In the genomic region with DNA sequence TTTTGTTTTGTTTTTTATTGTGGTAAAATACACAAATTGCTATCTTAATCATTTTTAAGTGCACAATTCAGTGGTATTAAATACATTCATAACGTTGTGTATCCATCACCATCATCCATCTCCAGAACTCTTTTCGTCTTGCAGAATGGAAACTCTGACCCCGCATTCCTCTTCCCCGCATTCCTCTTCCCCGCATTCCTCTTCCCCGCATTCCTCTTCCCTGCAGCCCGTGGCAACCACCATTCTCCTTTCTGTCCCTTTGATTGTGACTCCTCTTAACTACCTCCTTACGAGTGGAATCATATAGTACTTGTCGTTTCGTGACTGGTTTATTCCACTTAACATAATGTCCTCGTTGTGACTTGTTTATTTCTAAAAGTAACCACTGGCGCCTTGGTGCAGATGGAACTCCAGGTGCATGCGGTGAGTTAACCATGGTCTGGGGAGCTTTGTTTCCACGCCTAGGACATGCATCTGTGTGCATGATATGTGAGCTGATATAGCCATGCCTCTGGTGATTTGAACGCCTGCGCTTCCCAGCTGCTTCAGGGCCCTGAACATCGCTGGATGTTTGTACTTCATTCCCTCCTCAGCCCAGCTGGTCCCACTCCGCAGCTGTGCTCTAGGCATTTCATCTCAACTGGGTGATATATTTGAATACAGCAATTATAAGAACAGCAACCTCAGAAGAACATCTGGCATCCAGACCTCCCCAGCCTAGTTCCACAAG, we compare ENCODE assay signal across 11 cellular contexts. TPM values are rescaled to one million over a fixed set of nuclear protein-coding genes. Genes with fewer than 3 reads are reported as not detected.
DNase-seq lines count a peak whose midpoint lies in the region; ATAC-seq and TF ChIP-seq lines count a peak whose summit lies in the region.
"Not testable (repeated sequence)": the region's sequence is repeated elsewhere in the genome, so short reads cannot be mapped to it uniquely, and the experiment has no call there.
"Had no signal": no experiment of that assay in that cellular context is flagged by ENCODE, and none has a peak within 500 bp of the region (broad histone marks: within the 10 kb centered on the region; RNA-seq: fewer than 3 reads in every experiment).

No MANE protein-coding gene starts in this region.

- H3K23me2 ChIP-seq in H9 (ENCODE audit: insufficient read length, low read depth, low read length, poor library complexity, severe bottlenecking): not testable (repeated sequence)

- not testable (repeated sequence) for H3K4me3 ChIP-seq in tibial artery

- not testable (repeated sequence) for H3K27ac ChIP-seq in H9 (ENCODE audit: insufficient read length, low read depth, low read length)
- H3K27ac ChIP-seq in tibial artery: peak overlapping the region; percentile 61 to 97

- H3K27ac Mint-ChIP-seq in H9 (peak overlapping the region; percentile 45 to 93 (median 68); a peak in 6 of 7 replicates), nephron progenitor cell (peak overlapping the region; percentile 23)

- peak; percentile 15 for DNase-seq in DMS79 (lab: John Stamatoyannopoulos, UW)
- DNase-seq in H9: peak; percentile 55
- DNase-seq in ecto neural progenitor cell (ENCODE audit: low spot score): peak; percentile 73
- not testable (repeated sequence) for DNase-seq in Right ventricle myocardium superior, left colon
- DNase-seq in nephron progenitor cell: peak; percentile 41
- DNase-seq in tibial artery: peak in 1 of 2 donors; percentile 12

- not testable (repeated sequence) for H3K9ac ChIP-seq in H9 (ENCODE audit: extremely low read depth, insufficient read length, low read length)

- H3K14ac ChIP-seq in H9 (ENCODE audit: insufficient read depth, low read length): not testable (repeated sequence)

- H2AFZ ChIP-seq in H9 (ENCODE audit: low read length): not testable (repeated sequence)

- not testable (repeated sequence) for H3K9me3 ChIP-seq in H9 (ENCODE audit: control insufficient read depth, low read depth, low read length); tibial artery

- H4K91ac ChIP-seq in H9 (ENCODE audit: insufficient read length, low read depth, low read length): not testable (repeated sequence)

- not testable (repeated sequence) for H3K27me3 Mint-ChIP-seq in H9 (ENCODE audit: low read depth); nephron progenitor cell (ENCODE audit: low read depth, poor library complexity)

- peak overlapping the region; percentile 87 for H3K18ac ChIP-seq in H9 (ENCODE audit: insufficient read length, low read depth, low read length)

- not testable (repeated sequence) for H3K4me2 ChIP-seq in H9 (ENCODE audit: insufficient read depth, insufficient read length, low read length)

- WGBS in H9 (ENCODE audit: extremely low coverage, insufficient read length, low lambda C conversion rate): no CpG with 5 or more reads among the region's 18 CpGs

- H2BK15ac ChIP-seq in H9 (ENCODE audit: low read depth, low read length): not testable (repeated sequence)

- intact Hi-C loops in Right ventricle myocardium superior (cut with DNase I); left colon (cut with DNase I, micrococcal nuclease); tibial artery (cut with DNase I; ENCODE audit: low total_unique reads): not testable (repeated sequence)

- H2BK5ac ChIP-seq in H9 (ENCODE audit: insufficient read length, low read length): not testable (repeated sequence)

- H3T11ph ChIP-seq in H9 (ENCODE audit: low read length): peak overlapping the region; percentile 13

- H3K56ac ChIP-seq in H9 (ENCODE audit: insufficient read length, low read depth, low read length): not testable (repeated sequence)

- not testable (repeated sequence) for H3K79me2 ChIP-seq in H9 (ENCODE audit: insufficient read depth, low read length)

- not testable (repeated sequence) for H4K5ac ChIP-seq in H9 (ENCODE audit: insufficient read length, low read depth, low read length)

- peak; percentile 38; the same call in 1 of the 3 replicates for ATAC-seq in SK-N-SH treated with all-trans-retinoic acid at 6 μM for 48 hours
- ATAC-seq in Right ventricle myocardium superior (ENCODE audit: poor library complexity): peak; percentile 24
- peak; percentile 21 for ATAC-seq in left colon

- not testable (repeated sequence) for H2BK20ac ChIP-seq in H9 (ENCODE audit: low read depth, low read length, poor library complexity, severe bottlenecking)

- not testable (repeated sequence) for H4K20me1 ChIP-seq in H9 (ENCODE audit: control insufficient read depth, insufficient read depth, insufficient read length)

- not testable (repeated sequence) for H2AK5ac ChIP-seq in H9 (ENCODE audit: insufficient read length, low read length)

- H3K4me1 Mint-ChIP-seq in H9 (peaks cover 14% of the 10 kb centered on the region in 2 experiments), nephron progenitor cell (peaks cover 30% of the 10 kb centered on the region)

- not testable (repeated sequence) for H3K4me1 ChIP-seq in H9 (ENCODE audit: insufficient read depth, low read length)
- H3K4me1 ChIP-seq in tibial artery: peaks cover 0 to 29% (median 15%) of the 10 kb centered on the region in 4 donors

- H3K27me3 ChIP-seq in H9 (ENCODE audit: insufficient read depth, low read length); tibial artery: not testable (repeated sequence)

- TF ChIP-seq CTCF in H9 (conservative IDR thresholded peaks at IDR 0.05); nephron progenitor cell (IDR thresholded peaks at IDR 0.05); tibial artery (IDR thresholded peaks at IDR 0.05): not testable (repeated sequence)

- peak overlapping the region in 1 of 2 experiments; percentile 16; a peak in 1 of 5 replicates for H3K4me3 Mint-ChIP-seq in H9
- H3K4me3 Mint-ChIP-seq in nephron progenitor cell: peak overlapping the region; percentile 18

- H3K9me3 Mint-ChIP-seq in H9, nephron progenitor cell: not testable (repeated sequence)

- H4K8ac ChIP-seq in H9 (replicated peaks; ENCODE audit: insufficient read length, low read depth, low read length): not testable (repeated sequence)

- H3K36me3 Mint-ChIP-seq in H9 (ENCODE audit: insufficient read depth in 1 of 3, low read depth in 3 of 3) (peaks cover 0 to 14% (median 7%) of the 10 kb centered on the region in 3 experiments; a peak in 5 of 7 replicates), nephron progenitor cell (ENCODE audit: low read depth) (peaks cover 13% of the 10 kb centered on the region)

- H3K4ac ChIP-seq in H9 (ENCODE audit: low read depth, low read length): not testable (repeated sequence)

- H3K79me1 ChIP-seq in H9 (ENCODE audit: insufficient read depth, low read depth, low read length, poor library complexity, severe bottlenecking): not testable (repeated sequence)

- peaks cover 23 to 34% (median 30%) of the 10 kb centered on the region in 3 donors for H3K36me3 ChIP-seq in tibial artery

- H2BK12ac ChIP-seq in H9 (ENCODE audit: insufficient read length, low read depth, low read length): not testable (repeated sequence)

- not testable (repeated sequence) for H2BK120ac ChIP-seq in H9 (ENCODE audit: low read depth, low read length, poor library complexity, severe bottlenecking)

- H3K23ac ChIP-seq in H9 (ENCODE audit: insufficient read length, low read depth, low read length): not testable (repeated sequence)

RNA-seq across cellular contexts. Expression of a gene that starts 7.7 kb away (rescaled TPM):
- total RNA-seq in H9 (2021) (0.75 and 1.6 TPM in 2 replicates), Right ventricle myocardium superior (0.24 TPM), left colon (1 to 10 TPM; 1.0 to 2.0 TPM)
- total RNA-seq: H7, HT-29, SJSA1 had no signal
